Comparison of ENCODE assay signal across 12 cellular contexts in the genomic region with DNA sequence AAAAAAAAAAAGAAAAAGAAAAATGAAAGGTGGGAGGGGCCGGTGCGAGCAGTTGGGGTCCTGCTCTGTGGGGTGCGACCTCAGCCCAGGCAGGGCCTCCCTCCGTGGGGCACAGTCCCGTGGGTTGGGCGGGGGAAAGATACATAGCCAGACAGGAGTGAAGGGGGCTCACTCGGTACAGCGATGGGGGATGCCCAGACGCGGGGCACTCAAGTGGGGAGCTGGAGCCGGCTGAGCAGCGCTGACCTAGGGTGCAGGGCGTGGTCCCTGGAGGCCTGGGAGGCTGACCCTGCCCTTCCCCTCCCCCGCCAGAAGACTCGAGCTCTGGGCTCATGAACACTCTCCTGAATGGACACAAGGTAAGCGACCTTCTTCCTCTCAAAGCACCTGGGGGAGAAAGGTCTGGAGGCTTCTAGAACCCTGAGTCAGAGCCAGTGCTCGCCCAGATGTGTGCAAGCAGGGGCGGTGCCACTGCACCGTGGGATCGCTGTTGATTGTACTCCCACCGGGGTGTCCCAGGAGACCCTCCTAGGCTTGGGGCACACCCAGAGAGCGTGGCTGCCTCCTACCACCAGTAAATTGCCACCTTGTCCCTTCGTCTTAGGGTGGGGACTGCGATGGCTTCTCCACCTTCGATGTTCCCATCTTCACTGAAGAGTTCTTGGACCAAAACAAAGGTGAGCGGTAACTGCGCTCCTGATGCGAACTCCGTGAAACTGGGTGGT. TPM values are rescaled to one million over a fixed set of nuclear protein-coding genes. Genes with fewer than 3 reads are reported as not detected.
DNase-seq lines count a peak whose midpoint lies in the region; ATAC-seq and TF ChIP-seq lines count a peak whose summit lies in the region.
"Had no signal": no experiment of that assay in that cellular context is flagged by ENCODE, and none has a peak within 500 bp of the region (broad histone marks: within the 10 kb centered on the region; RNA-seq: fewer than 3 reads in every experiment).

No MANE protein-coding gene starts in this region.

- H3K9ac ChIP-seq in ES-I3 (ENCODE audit: low read depth, low read length): peak overlapping the region; percentile 57
- H3K9ac ChIP-seq: BLaER1 had no signal

- no peak for ATAC-seq in psoas muscle

- H3K9me3 ChIP-seq in ES-I3 (ENCODE audit: control insufficient read depth, insufficient read depth, low read length): no peaks in the 10 kb centered on the region
- no peaks in the 10 kb centered on the region for H3K9me3 ChIP-seq in ascending aorta
- no peaks in the 10 kb centered on the region for H3K9me3 ChIP-seq in iPS DF 6.9 (ENCODE audit: control insufficient read depth, insufficient read depth, low read length)
- no peaks in the 10 kb centered on the region for H3K9me3 ChIP-seq in psoas muscle
- H3K9me3 ChIP-seq in MG63: no peaks in the 10 kb centered on the region
- H3K9me3 ChIP-seq: BLaER1, SJSA1 had no signal

- H3K36me3 ChIP-seq in ES-I3 (ENCODE audit: insufficient read depth, low read length): no peaks in the 10 kb centered on the region
- H3K36me3 ChIP-seq in ascending aorta: peaks cover 0 to 6% of the 10 kb centered on the region in 2 donors
- no peaks in the 10 kb centered on the region for H3K36me3 ChIP-seq in iPS DF 6.9 (ENCODE audit: control insufficient read depth, insufficient read depth, low read length)
- peaks cover 0 to 6% of the 10 kb centered on the region in 2 donors for H3K36me3 ChIP-seq in psoas muscle (ENCODE audit: insufficient read depth in 1 of 2, low read depth in 1 of 2)
- H3K36me3 ChIP-seq in MG63: no peaks in the 10 kb centered on the region

- WGBS in iPS DF 6.9 (ENCODE audit: insufficient coverage, insufficient read length): no CpG with 5 or more reads among the region's 29 CpGs
- 75 to 82% (median 78%) methylated on average over 28 to 29 of the region's 29 CpGs for WGBS in psoas muscle, 3 donors

- no peak for TF ChIP-seq CTCF in ascending aorta (IDR thresholded peaks at IDR 0.05)
- TF ChIP-seq CTCF in psoas muscle (IDR thresholded peaks at IDR 0.05): no peak

- intact Hi-C loops in ascending aorta (cut with DNase I): no loop called here
- intact Hi-C loops in psoas muscle (cut with DNase I): loop anchor here (5.0 kb wide), 1 partner anchor 41 kb away; no protein-coding TSS in a partner anchor

- H3K4me1 ChIP-seq in ES-I3 (ENCODE audit: insufficient read depth, low read length): no peaks in the 10 kb centered on the region; the same call in 1 of the 2 replicates
- peaks cover 8 to 23% of the 10 kb centered on the region in 2 donors for H3K4me1 ChIP-seq in ascending aorta
- H3K4me1 ChIP-seq in iPS DF 6.9 (ENCODE audit: control insufficient read depth, insufficient read depth, low read length): peaks cover 8% of the 10 kb centered on the region
- peaks cover 10% of the 10 kb centered on the region for H3K4me1 ChIP-seq in psoas muscle

- in situ Hi-C loops in KBM-7 (cut with MboI; ENCODE audit: low pct_unique_long_range_greater_than_20kb, low sequenced_read_pairs): no loop called here

- DNase-seq in ascending aorta (ENCODE audit: low spot score in 2 of 2) (no peak), iPS DF 6.9 (ENCODE audit: low read depth, low spot score) (no peak), psoas muscle (no peak), pons (ENCODE audit: low spot score) (no peak), SKM-1 (lab: John Stamatoyannopoulos, UW; ENCODE audit: unreplicated experiment) (no peak), MG63 (no peak), KBM-7 (no peak)
- DNase-seq: activated naive CD4-positive, alpha-beta T cell treated with anti-CD3 and anti-CD28 coated beads, Interleukin-2, amount 50 U/mL, for 16 hours; effector memory CD4-positive, alpha-beta T cell had no signal

- H3K4me3 ChIP-seq in ascending aorta (peak overlapping the region; percentile 27 to 36), iPS DF 6.9 (ENCODE audit: low read length) (peak overlapping the region; percentile 36; the same call in 1 of the 2 replicates), psoas muscle (peak overlapping the region; percentile 55), MG63 (no peak overlapping the region)
- H3K4me3 ChIP-seq: BLaER1, SJSA1 had no signal

- H3K27ac ChIP-seq in ascending aorta (peak overlapping the region in 1 of 2 donors; percentile 56), iPS DF 6.9 (ENCODE audit: low read length) (no peak overlapping the region), psoas muscle (no peak overlapping the region)
- H3K27ac ChIP-seq: BLaER1, SJSA1 had no signal

- H3K27me3 ChIP-seq in ascending aorta: no peaks in the 10 kb centered on the region
- no peaks in the 10 kb centered on the region for H3K27me3 ChIP-seq in iPS DF 6.9 (ENCODE audit: control insufficient read depth, insufficient read depth, low read length)
- H3K27me3 ChIP-seq in psoas muscle (ENCODE audit: insufficient read depth in 3 of 3, low read length in 2 of 3): no peaks in the 10 kb centered on the region
- no peaks in the 10 kb centered on the region for H3K27me3 ChIP-seq in MG63
- H3K27me3 ChIP-seq: BLaER1, SJSA1 had no signal

RNA-seq across cellular contexts. Expression of a gene that starts 3.4 kb away (rescaled TPM):
- total RNA-seq in ascending aorta (149 TPM), psoas muscle (10 to 100 TPM; 14.3 to 27.2 (median 24.5) TPM)
- polyA plus RNA-seq in psoas muscle: 10 to 100 TPM; 21.4 to 25.2 (median 24.7) TPM
- 42.5 and 43.5 TPM in 2 replicates for total RNA-seq in MG63 (2014; rRNA removed; shearing (Covaris generic); ENCODE audit: low replicate concordance)

RNA-seq across cellular contexts. Expression of a gene that starts 9.2 kb away (rescaled TPM):
- 6.1 TPM for total RNA-seq in ascending aorta
- 1 to 10 TPM in 1 of 4 donors, under 1 TPM in 3; 0.30 to 1.1 (median 0.55) TPM for total RNA-seq in psoas muscle
- polyA plus RNA-seq in psoas muscle: under 1 TPM; 0.32 to 0.45 (median 0.33) TPM
- total RNA-seq in MG63 (2014; rRNA removed; shearing (Covaris generic); ENCODE audit: low replicate concordance): not detected in 2 replicates

RNA-seq across cellular contexts. Expression of a gene that starts 18.7 kb away (rescaled TPM):
- total RNA-seq in ascending aorta (133 TPM), psoas muscle (10 to 100 TPM; 16.3 to 25.2 (median 21.5) TPM)
- polyA plus RNA-seq in psoas muscle: 10 to 100 TPM; 25.6 to 46.6 (median 33.8) TPM
- total RNA-seq in MG63 (2014; rRNA removed; shearing (Covaris generic); ENCODE audit: low replicate concordance): 17.6 and 26.4 TPM in 2 replicates

RNA-seq across cellular contexts. Expression of a gene that starts 30.6 kb away (rescaled TPM):
- total RNA-seq in ascending aorta (37.8 TPM), psoas muscle (1 to 10 TPM in 3 of 4 donors, under 1 TPM in 1; 0.89 to 3.0 (median 1.7) TPM)
- polyA plus RNA-seq in psoas muscle: 1 to 10 TPM in 2 of 3 donors, under 1 TPM in 1; 0.52 to 1.2 (median 1.1) TPM
- total RNA-seq in MG63 (2014; rRNA removed; shearing (Covaris generic); ENCODE audit: low replicate concordance): 1.9 and 2.1 TPM in 2 replicates
- total RNA-seq: SJSA1 had no signal

RNA-seq across cellular contexts. Expression of a gene that starts 37.1 kb away (rescaled TPM):
- not detected for total RNA-seq in ascending aorta
- total RNA-seq in psoas muscle: 1 to 10 TPM in 1 of 4 donors, under 1 TPM in 1, not detected in 2; 0.44 to 1.0 TPM
- not detected for polyA plus RNA-seq in psoas muscle
- total RNA-seq in MG63 (2014; rRNA removed; shearing (Covaris generic); ENCODE audit: low replicate concordance): not detected in 2 replicates
